In the genomic region with DNA sequence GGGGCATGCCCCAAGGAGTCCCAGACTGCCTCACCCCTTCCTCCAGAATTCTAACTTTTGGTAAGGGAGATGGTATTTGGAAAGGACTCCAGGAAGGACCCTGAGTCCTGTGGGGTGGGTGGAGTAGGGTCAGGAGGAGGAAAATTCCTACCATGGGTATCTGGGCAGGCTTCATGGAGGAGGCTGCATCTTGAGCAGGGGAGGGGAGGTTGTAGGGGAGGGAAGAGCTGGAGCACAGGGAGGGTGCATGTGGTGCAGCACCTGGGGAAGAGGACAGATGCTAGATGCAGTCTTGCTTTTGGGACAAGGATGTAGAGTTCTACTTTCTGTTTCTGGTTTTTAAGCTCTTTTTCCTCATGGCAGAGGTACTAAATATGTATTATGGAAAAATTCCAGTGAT, we compare ENCODE assay signal across 16 cellular contexts. TPM values are rescaled to one million over a fixed set of nuclear protein-coding genes. Genes with fewer than 3 reads are reported as not detected.
DNase-seq lines count a peak whose midpoint lies in the region; ATAC-seq, FAIRE-seq and TF ChIP-seq lines count a peak whose summit lies in the region.
"Had no signal": no experiment of that assay in that cellular context is flagged by ENCODE, and none has a peak within 500 bp of the region (broad histone marks: within the 10 kb centered on the region; RNA-seq: fewer than 3 reads in every experiment).

No MANE protein-coding gene starts in this region.

- TF ChIP-seq POLR2A in tibial nerve (IDR thresholded peaks at IDR 0.05), result no peak

- peak overlapping the region; percentile 82; a peak in 3 of 4 replicates for H3K27ac ChIP-seq in SK-N-SH (ENCODE audit: low read depth in 2 of 2, low read length in 1 of 2)
- no peak overlapping the region for H3K27ac ChIP-seq in endodermal cell (ENCODE audit: low read depth, low read length)
- peak overlapping the region in 3 of 4 donors; percentile 63 to 83 (median 69) for H3K27ac ChIP-seq in tibial nerve
- H3K27ac ChIP-seq in small intestine (ENCODE audit: low read depth in 1 of 2, low read length in 1 of 2), result peak overlapping the region in 1 of 2 donors; percentile 2

- H3K9me3 Mint-ChIP-seq in endodermal cell (no peaks in the 10 kb centered on the region), nephron (no peaks in the 10 kb centered on the region)
- H3K9me3 Mint-ChIP-seq: activated T-cell treated with anti-CD3 and anti-CD28 coated beads, Interleukin-2, amount 50 U/mL, for 4 hours; stimulated activated naive CD8-positive, alpha-beta T cell treated with anti-CD3 and anti-CD28 coated beads, Interleukin-15, amount 100 ng/mL, for 72 hours had no signal

- H3K36me3 Mint-ChIP-seq in endodermal cell (ENCODE audit: low read depth), result peaks cover 6% of the 10 kb centered on the region
- H3K36me3 Mint-ChIP-seq in nephron (ENCODE audit: low read depth), result peaks cover 16% of the 10 kb centered on the region

- peak overlapping the region; percentile 69 for H3K4me2 ChIP-seq in SK-N-SH

- H3K27ac Mint-ChIP-seq in endodermal cell, result peak overlapping the region; percentile 44
- peak overlapping the region; percentile 94 to 97 (median 95) for H3K27ac Mint-ChIP-seq in nephron
- H3K27ac Mint-ChIP-seq: stimulated activated naive CD8-positive, alpha-beta T cell treated with anti-CD3 and anti-CD28 coated beads, Interleukin-15, amount 100 ng/mL, for 72 hours had no signal

- H3K27me3 ChIP-seq in SK-N-SH (ENCODE audit: insufficient read depth), result no peaks in the 10 kb centered on the region
- no peaks in the 10 kb centered on the region for H3K27me3 ChIP-seq in endodermal cell (ENCODE audit: control insufficient read depth, insufficient read depth, low read length, poor library complexity, severe bottlenecking)
- no peaks in the 10 kb centered on the region for H3K27me3 ChIP-seq in tibial nerve
- no peaks in the 10 kb centered on the region for H3K27me3 ChIP-seq in small intestine (ENCODE audit: control insufficient read depth in 2 of 2, insufficient read depth in 2 of 2, low read length in 2 of 2)

- POLR2A ChIA-PET in SK-N-SH (lab: Yijun Ruan, JAX), result interaction anchor here (1.1 kb wide), 1 partner anchor 29 kb away, joined by 3 read pairs; no protein-coding TSS in a partner anchor

- ATAC-seq in GM18519 (IDR thresholded peaks at IDR 0.05; ENCODE audit: low FRiP score, unreplicated experiment) (no peak), GM18873 (IDR thresholded peaks at IDR 0.05; ENCODE audit: low FRiP score, unreplicated experiment) (no peak)
- ATAC-seq: activated CD4-positive, CD25-positive, alpha-beta regulatory T cell treated with anti-CD3 and anti-CD28 coated beads, Interleukin-2, amount 50 U/mL, for 24 hours; HCT116; HepG2; stimulated activated naive CD8-positive, alpha-beta T cell treated with anti-CD3 and anti-CD28 coated beads, Interleukin-15, amount 100 ng/mL, for 72 hours had no signal

- no peaks in the 10 kb centered on the region for H4K20me1 ChIP-seq in SK-N-SH (ENCODE audit: insufficient read depth)

- no peak for DNase-seq in SK-N-SH
- DNase-seq in endodermal cell, result no peak
- no peak for DNase-seq in tibial nerve (ENCODE audit: low spot score in 2 of 2)
- DNase-seq in small intestine, result no peak
- DNase-seq: activated T-cell treated with anti-CD3 and anti-CD28 coated beads, Interleukin-2, amount 50 U/mL, for 4 hours; COR-L47; NCI-H1048; stimulated activated CD4-positive, alpha-beta T cell treated with anti-CD3 and anti-CD28 coated beads, Interleukin-4, amount 100 ng/mL, for 24 hours; stimulated activated naive CD8-positive, alpha-beta T cell treated with anti-CD3 and anti-CD28 coated beads, Interleukin-15, amount 100 ng/mL, for 72 hours had no signal

- H3F3A ChIP-seq in SK-N-SH (replicated peaks; ENCODE audit: insufficient read depth), result peaks cover 18% of the 10 kb centered on the region

- TF ChIP-seq EP300 in SK-N-SH (IDR thresholded peaks at IDR 0.05; ENCODE audit: borderline replicate concordance in 1 of 2, low read depth in 1 of 2, low read length in 1 of 2) (no peak), tibial nerve (IDR thresholded peaks at IDR 0.05) (no peak)

- no peak overlapping the region for H3K4me3 ChIP-seq in SK-N-SH (ENCODE audit: low read depth in 2 of 2, low read length in 1 of 2)
- H3K4me3 ChIP-seq in endodermal cell (ENCODE audit: low read length), result no peak overlapping the region
- H3K4me3 ChIP-seq in tibial nerve, result no peak overlapping the region
- no peak overlapping the region for H3K4me3 ChIP-seq in small intestine (ENCODE audit: low read depth in 1 of 2, low read length in 2 of 2)
- H3K4me3 ChIP-seq: lung had no signal

- H3K9me2 ChIP-seq in SK-N-SH, result no peaks in the 10 kb centered on the region

- no peak overlapping the region for H2AFZ ChIP-seq in SK-N-SH (ENCODE audit: low read depth)

- TF ChIP-seq CTCF in SK-N-SH (IDR thresholded peaks at IDR 0.05) (no peak), endodermal cell (conservative IDR thresholded peaks at IDR 0.05) (no peak), nephron (IDR thresholded peaks at IDR 0.05; ENCODE audit: unreplicated experiment in 3 of 3) (no peak), tibial nerve (IDR thresholded peaks at IDR 0.05) (no peak)

- H3K4me1 ChIP-seq in SK-N-SH (ENCODE audit: control insufficient read depth in 1 of 2, insufficient read depth in 2 of 2, low read depth in 1 of 2, low read length in 1 of 2) (peaks cover 22 to 51% of the 10 kb centered on the region in 2 experiments; a peak in 3 of 4 replicates), endodermal cell (ENCODE audit: control insufficient read depth, insufficient read depth, low read length) (peaks cover 43% of the 10 kb centered on the region), tibial nerve (peaks cover 0 to 95% (median 54%) of the 10 kb centered on the region in 4 donors), small intestine (ENCODE audit: control insufficient read depth in 2 of 2, insufficient read depth in 1 of 2, low read depth in 1 of 2, low read length in 1 of 2) (peaks cover 4 to 9% of the 10 kb centered on the region in 2 donors)

- H3K27me3 Mint-ChIP-seq in endodermal cell (ENCODE audit: insufficient read depth) (no peaks in the 10 kb centered on the region), nephron (ENCODE audit: low read depth) (peaks cover 4% of the 10 kb centered on the region)
- H3K27me3 Mint-ChIP-seq: stimulated activated naive CD8-positive, alpha-beta T cell treated with anti-CD3 and anti-CD28 coated beads, Interleukin-15, amount 100 ng/mL, for 72 hours had no signal

- no peak for FAIRE-seq in small intestine (lab: Jason Lieb, UNC)
- FAIRE-seq: HepG2 had no signal

- CTCF ChIA-PET in SK-N-SH (lab: Yijun Ruan, JAX), result interaction anchor here (0.8 to 2.6 kb wide), 9 partner anchors 9 to 109 kb away, joined by 3 to 9 read pairs (median 4); no protein-coding TSS in a partner anchor

- no peaks in the 10 kb centered on the region for H3K9me3 ChIP-seq in SK-N-SH
- H3K9me3 ChIP-seq in endodermal cell (ENCODE audit: control insufficient read depth, low read length), result no peaks in the 10 kb centered on the region
- H3K9me3 ChIP-seq in tibial nerve, result no peaks in the 10 kb centered on the region
- H3K9me3 ChIP-seq in small intestine (ENCODE audit: control insufficient read depth, low read depth), result no peaks in the 10 kb centered on the region

- H3K4me1 Mint-ChIP-seq in endodermal cell, result peaks cover 58% of the 10 kb centered on the region
- peaks cover 67% of the 10 kb centered on the region for H3K4me1 Mint-ChIP-seq in nephron
- H3K4me1 Mint-ChIP-seq: stimulated activated naive CD8-positive, alpha-beta T cell treated with anti-CD3 and anti-CD28 coated beads, Interleukin-15, amount 100 ng/mL, for 72 hours had no signal

- H3K79me2 ChIP-seq in SK-N-SH (ENCODE audit: insufficient read depth), result peaks cover 17% of the 10 kb centered on the region

- peaks cover 0 to 2% of the 10 kb centered on the region in 2 experiments for H3K36me3 ChIP-seq in SK-N-SH (replicated peaks in 1 of 2; ENCODE audit: control insufficient read depth in 1 of 2, insufficient read depth in 2 of 2, low read length in 1 of 2)
- no peaks in the 10 kb centered on the region for H3K36me3 ChIP-seq in endodermal cell (ENCODE audit: control insufficient read depth, insufficient read depth, low read length)
- no peaks in the 10 kb centered on the region for H3K36me3 ChIP-seq in tibial nerve
- H3K36me3 ChIP-seq in small intestine (ENCODE audit: control insufficient read depth in 2 of 2, insufficient read depth in 2 of 2, low read length in 2 of 2), result no peaks in the 10 kb centered on the region

- TF ChIP-seq RAD21 in SK-N-SH (IDR thresholded peaks at IDR 0.05; ENCODE audit: low read length), result no peak

- H3K4me3 Mint-ChIP-seq in endodermal cell (no peak overlapping the region), nephron (peak overlapping the region; percentile 7 to 56 (median 21))
- H3K4me3 Mint-ChIP-seq: activated T-cell treated with anti-CD3 and anti-CD28 coated beads, Interleukin-2, amount 50 U/mL, for 4 hours; stimulated activated naive CD8-positive, alpha-beta T cell treated with anti-CD3 and anti-CD28 coated beads, Interleukin-15, amount 100 ng/mL, for 72 hours had no signal

- H3K9ac ChIP-seq in SK-N-SH, result peak overlapping the region; percentile 48; the same call in 1 of the 2 replicates
- H3K9ac ChIP-seq in endodermal cell (ENCODE audit: extremely low read depth, low read length, poor library complexity, severe bottlenecking), result no peak overlapping the region

TF ChIP-seq in SK-N-SH, 30 proteins besides CTCF, POLR2A, EP300 and RAD21 (continues in another document):
- TF ChIP-seq POLR2AphosphoS5 (IDR thresholded peaks at IDR 0.05; ENCODE audit: low read depth, low read length) (no peak), TEAD4 (IDR thresholded peaks at IDR 0.05; ENCODE audit: borderline replicate concordance, insufficient read depth) (no peak)

RNA-seq across cellular contexts. Expression of a gene that starts 9.9 kb away (rescaled TPM):
- polyA plus RNA-seq in SK-N-SH (2012; rRNA removed) (23.9 and 30.4 TPM in 2 replicates), small intestine (10 to 100 TPM in 1 of 3 donors, 1 to 10 TPM in 2; 3.0 to 35.7 (median 3.6) TPM)
- 15.5 and 23.2 TPM in 2 replicates for polyA plus RNA-seq in SK-N-SH (2012; cell fraction: cytosol; rRNA removed)
- polyA plus RNA-seq in SK-N-SH (2012; cell fraction: nucleus; rRNA removed), result 32.9 and 38.3 TPM in 2 replicates
- total RNA-seq in endodermal cell (10 to 100 TPM; 44.8 to 63.2 TPM), tibial nerve (10 to 100 TPM; 14.4 to 58.5 (median 17.4) TPM)
- polyA plus RNA-seq in endodermal cell (2013, experiment 1 of 2), result 32.1 TPM
- 33.4 TPM for polyA plus RNA-seq in endodermal cell (2013, experiment 2 of 2)

RNA-seq across cellular contexts. Expression of a gene that starts 26.4 kb away (rescaled TPM):
- polyA plus RNA-seq in SK-N-SH (2012; rRNA removed) (not detected in 2 replicates), small intestine (not detected)
- polyA plus RNA-seq in SK-N-SH (2012; cell fraction: cytosol; rRNA removed), result not detected in 2 replicates
- polyA plus RNA-seq in SK-N-SH (2012; cell fraction: nucleus; rRNA removed), result 0.12 TPM in 1 of 2 replicates, not detected in the other
- total RNA-seq in endodermal cell (1 to 10 TPM in 1 of 2 donors, under 1 TPM in 1; 0.42 to 1.2 TPM), tibial nerve (not detected)
- 0.11 TPM for polyA plus RNA-seq in endodermal cell (2013, experiment 1 of 2)
- polyA plus RNA-seq in endodermal cell (2013, experiment 2 of 2), result 0.12 TPM
- total RNA-seq: activated T-cell treated with anti-CD3 and anti-CD28 coated beads, Interleukin-2, amount 50 U/mL, for 4 hours; lung had no signal
- polyA plus RNA-seq: HepG2 had no signal

RNA-seq across cellular contexts. Expression of a gene that starts 40.1 kb away (rescaled TPM):
- polyA plus RNA-seq in SK-N-SH (2012; rRNA removed), result 0.84 and 0.89 TPM in 2 replicates
- 0.15 and 0.29 TPM in 2 replicates for polyA plus RNA-seq in SK-N-SH (2012; cell fraction: cytosol; rRNA removed)
- 1.6 and 2.0 TPM in 2 replicates for polyA plus RNA-seq in SK-N-SH (2012; cell fraction: nucleus; rRNA removed)
- total RNA-seq in endodermal cell, result 1 to 10 TPM; 1.5 to 1.9 TPM
- polyA plus RNA-seq in endodermal cell (2013, experiment 1 of 2), result 4.4 TPM
- 4.3 TPM for polyA plus RNA-seq in endodermal cell (2013, experiment 2 of 2)
- total RNA-seq in tibial nerve, result 1 to 10 TPM in 2 of 4 donors, under 1 TPM in 2; 0.21 to 8.1 (median 1.5) TPM
- polyA plus RNA-seq in small intestine, result 1 to 10 TPM in 1 of 3 donors, not detected in 2; 2.1 TPM
